7 cellular contexts compared by ENCODE assay signal in the genomic region with DNA sequence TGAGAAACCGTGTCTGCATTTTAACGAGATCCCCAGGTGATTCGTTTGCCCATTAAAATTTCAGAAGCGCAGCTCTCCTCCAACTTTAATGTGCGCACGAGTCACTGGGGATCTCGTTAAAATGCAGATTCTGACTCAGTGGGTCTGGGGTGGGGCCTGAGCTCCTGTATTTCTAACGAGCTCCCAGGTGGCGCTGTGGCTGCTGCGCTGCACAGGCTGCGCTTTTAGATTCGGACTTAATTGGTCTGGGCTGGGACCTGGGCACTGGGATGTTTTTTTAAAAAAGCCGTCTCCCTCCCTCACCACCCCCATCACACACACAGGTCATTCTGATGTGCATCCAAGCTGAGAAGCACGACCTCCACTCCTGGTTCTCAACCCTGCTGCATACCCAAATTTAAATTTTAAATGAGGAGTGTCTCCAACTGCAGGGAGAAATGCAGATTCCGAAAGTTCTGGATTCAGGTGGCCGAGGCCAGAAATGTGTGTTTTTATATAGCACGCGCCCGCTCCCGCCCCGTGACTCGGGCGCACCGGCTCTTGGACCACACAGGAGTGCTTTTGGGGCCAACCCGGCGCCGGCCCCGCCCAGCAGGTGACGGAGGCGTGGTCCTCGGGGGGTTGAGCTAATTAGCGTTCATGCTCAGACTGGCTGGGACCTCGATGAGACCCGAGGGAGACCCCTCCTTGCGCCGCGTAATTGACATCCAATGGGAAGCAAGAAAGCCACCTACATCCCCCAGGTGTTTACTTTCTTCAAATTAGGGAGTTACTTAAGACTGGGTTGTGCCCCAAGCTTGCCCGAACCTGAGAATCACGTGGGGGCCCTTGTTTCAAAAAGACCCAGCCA.
DNase-seq lines count a peak whose midpoint lies in the region; ATAC-seq and TF ChIP-seq lines count a peak whose summit lies in the region.

No MANE protein-coding gene starts in this region.

- DNase-seq in HFFc6: peak; percentile 17
- DNase-seq in activated naive CD8-positive, alpha-beta T cell treated with anti-CD3 and anti-CD28 coated beads, Interleukin-2, amount 50 U/mL, for 24 hours: peak; percentile 54
- peak; percentile 29 for DNase-seq in stimulated activated CD4-positive, alpha-beta T cell treated with anti-CD3 and anti-CD28 coated beads, Interleukin-4, amount 100 ng/mL, for 24 hours
- no peak for DNase-seq in epidermal melanocyte (ENCODE audit: insufficient read length, low spot score)
- DNase-seq in NK-92 (lab: John Stamatoyannopoulos, UW; ENCODE audit: unreplicated experiment): no peak

- peak; percentile 65 for TF ChIP-seq CTCF in HFFc6 (IDR thresholded peaks at IDR 0.05)

- peak overlapping the region; percentile 24; the same call in 1 of the 2 replicates for H3K27ac Mint-ChIP-seq in HFFc6
- H3K27ac Mint-ChIP-seq in activated naive CD8-positive, alpha-beta T cell treated with anti-CD3 and anti-CD28 coated beads, Interleukin-2, amount 50 U/mL, for 24 hours: no peak overlapping the region

- H3K36me3 Mint-ChIP-seq in HFFc6 (ENCODE audit: low read depth): peaks cover 6% of the 10 kb centered on the region
- peaks cover 4% of the 10 kb centered on the region for H3K36me3 Mint-ChIP-seq in activated naive CD8-positive, alpha-beta T cell treated with anti-CD3 and anti-CD28 coated beads, Interleukin-2, amount 50 U/mL, for 24 hours (ENCODE audit: low read depth)

- no peaks in the 10 kb centered on the region for H3K9me3 ChIP-seq in iPS-18c (ENCODE audit: control insufficient read depth, insufficient read depth, low read length)

- H3K9me3 Mint-ChIP-seq in HFFc6: no peaks in the 10 kb centered on the region
- no peaks in the 10 kb centered on the region for H3K9me3 Mint-ChIP-seq in activated naive CD8-positive, alpha-beta T cell treated with anti-CD3 and anti-CD28 coated beads, Interleukin-2, amount 50 U/mL, for 24 hours

- H3K27me3 Mint-ChIP-seq in HFFc6 (ENCODE audit: insufficient read depth): no peaks in the 10 kb centered on the region; the same call in 1 of the 2 replicates
- H3K27me3 Mint-ChIP-seq in activated naive CD8-positive, alpha-beta T cell treated with anti-CD3 and anti-CD28 coated beads, Interleukin-2, amount 50 U/mL, for 24 hours: peaks cover 35% of the 10 kb centered on the region

- peak; percentile 66 for ATAC-seq in activated naive CD8-positive, alpha-beta T cell treated with anti-CD3 and anti-CD28 coated beads, Interleukin-2, amount 50 U/mL, for 24 hours
- ATAC-seq in GM19324 (IDR thresholded peaks at IDR 0.05; ENCODE audit: low FRiP score, unreplicated experiment): no peak

- H3K4me3 Mint-ChIP-seq in HFFc6: peak overlapping the region; percentile 98
- peak overlapping the region; percentile 67 for H3K4me3 Mint-ChIP-seq in activated naive CD8-positive, alpha-beta T cell treated with anti-CD3 and anti-CD28 coated beads, Interleukin-2, amount 50 U/mL, for 24 hours

- peaks cover 15% of the 10 kb centered on the region for H3K4me1 Mint-ChIP-seq in HFFc6 (ENCODE audit: low read depth)
- H3K4me1 Mint-ChIP-seq in activated naive CD8-positive, alpha-beta T cell treated with anti-CD3 and anti-CD28 coated beads, Interleukin-2, amount 50 U/mL, for 24 hours: peaks cover 25% of the 10 kb centered on the region

- H3K4me3 ChIP-seq in iPS-18c (ENCODE audit: insufficient read depth, low read depth, low read length): peak overlapping the region; percentile 68

Comparison
In these comparisons a context has a peak if more than half of its experiments do, and no peak if none do; other contexts are left out.
1. DNase-seq: peak in HFFc6 (single experiment), activated naive CD8-positive, alpha-beta T cell treated with anti-CD3 and anti-CD28 coated beads, Interleukin-2, amount 50 U/mL, for 24 hours (single experiment) and stimulated activated CD4-positive, alpha-beta T cell treated with anti-CD3 and anti-CD28 coated beads, Interleukin-4, amount 100 ng/mL, for 24 hours (single experiment); none in epidermal melanocyte (single experiment) and NK-92 (single experiment).